In the genomic region with DNA sequence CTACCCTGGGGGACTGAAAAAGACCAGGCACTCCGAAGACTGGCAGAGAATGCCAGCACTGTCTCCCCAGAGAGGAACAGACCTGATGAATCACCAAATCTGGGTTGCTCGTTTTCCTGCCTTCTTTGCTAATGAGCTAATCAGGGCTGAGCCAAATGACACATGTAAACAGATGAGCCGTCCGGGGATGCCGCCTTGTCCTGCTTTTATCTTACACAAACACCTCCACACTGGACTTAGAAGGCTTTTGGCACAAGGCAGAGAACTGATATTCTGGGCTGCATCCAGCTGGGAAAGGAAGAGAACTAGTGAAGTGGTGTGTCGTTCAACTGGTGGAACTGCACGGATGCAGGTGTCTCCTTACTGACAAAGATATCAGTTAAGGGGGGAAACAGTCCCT, we compare ENCODE assay signal across 12 cellular contexts.
DNase-seq lines count a peak whose midpoint lies in the region; ATAC-seq and TF ChIP-seq lines count a peak whose summit lies in the region.
"Had no signal": no experiment of that assay in that cellular context is flagged by ENCODE, and none has a peak within 500 bp of the region (broad histone marks: within the 10 kb centered on the region; RNA-seq: fewer than 3 reads in every experiment).

No MANE protein-coding gene starts in this region.

- no peak overlapping the region for H3K4me3 ChIP-seq in LNCaP clone FGC (ENCODE audit: low read depth, low read length)

- ATAC-seq in HG03520 (IDR thresholded peaks at IDR 0.05; ENCODE audit: unreplicated experiment): no peak

- peak; percentile 7 for DNase-seq in Ammon's horn (ENCODE audit: low spot score)
- peak; percentile 14 for DNase-seq in LNCaP clone FGC (ENCODE audit: low read depth)
- peak; percentile 24 to 27 for DNase-seq in T47D (ENCODE audit: low read depth in 1 of 2, low spot score in 1 of 2)
- DNase-seq in lung microvascular endothelial cell (ENCODE audit: low read depth in 2 of 2): peak; percentile 19 to 81
- no peak for DNase-seq in GM13977 (ENCODE audit: low spot score)
- no peak for DNase-seq in T-helper 9 cell
- DNase-seq in cerebellar nuclear complex (lab: John Stamatoyannopoulos, UW): no peak
- DNase-seq: activated T-cell treated with anti-CD3 and anti-CD28 coated beads, Interleukin-2, amount 50 U/mL, for 48 hours; Caco-2; MM.1S; stimulated activated CD4-positive, alpha-beta T cell treated with anti-CD3 and anti-CD28 coated beads, Interleukin-4, amount 100 ng/mL, for 1 hour had no signal

- in situ Hi-C loops in T47D (cut with HindIII; ENCODE audit: low pct_unique_long_range_greater_than_20kb, low sequenced_read_pairs) (no loop called here), GM13977 (cut with MboI; ENCODE audit: low pct_unique_long_range_greater_than_20kb, low sequenced_read_pairs, unreplicated experiment) (no loop called here)

- TF ChIP-seq CTCF in LNCaP clone FGC (IDR thresholded peaks at IDR 0.05; ENCODE audit: control insufficient read depth, extremely low read depth, insufficient read depth): no peak
- TF ChIP-seq CTCF in GM13977 (IDR thresholded peaks at IDR 0.05; ENCODE audit: extremely low read depth, insufficient read depth, missing control alignments): no peak

Comparison
In these comparisons a context has a peak if more than half of its experiments do, and no peak if none do; other contexts are left out.
1. DNase-seq: peak in Ammon's horn (single experiment), LNCaP clone FGC (single experiment), T47D (2 of 2) and lung microvascular endothelial cell (2 of 2); none in GM13977 (single experiment), T-helper 9 cell (single experiment) and cerebellar nuclear complex (0 of 2).